ENCODE assay signal across 10 cellular contexts in genomic region chr10:100970914-100971811, GRCh38. TPM values are rescaled to one million over a fixed set of nuclear protein-coding genes. Genes with fewer than 3 reads are reported as not detected.
A peak's percentile ranks its signal among the peaks of the same experiment; 100 is the strongest.
DNase-seq lines count a peak whose midpoint lies in the region; ATAC-seq, FAIRE-seq and TF ChIP-seq lines count a peak whose summit lies in the region.
"Had no signal": no experiment of that assay in that cellular context is flagged by ENCODE, and none has a peak within 500 bp of the region (broad histone marks: within the 10 kb centered on the region; RNA-seq: fewer than 3 reads in every experiment).

No MANE protein-coding gene starts in this region.

- intact Hi-C loops in HCT116 (cut with micrococcal nuclease), result no loop called here
- intact Hi-C loops in body of pancreas (cut with DNase I), result no loop called here
- intact Hi-C loops in spleen (cut with DNase I; ENCODE audit: low total_unique reads), result no loop called here

- ATAC-seq in HCT116 (no peak), body of pancreas (peak; percentile 75), lung (ENCODE audit: insufficient read depth, low FRiP score) (peak; percentile 52), GM18873 (IDR thresholded peaks at IDR 0.05; ENCODE audit: low FRiP score, unreplicated experiment) (no peak), HG02571 (IDR thresholded peaks at IDR 0.05; ENCODE audit: unreplicated experiment) (no peak)

- no peak for TF ChIP-seq RAD21 in HCT116 (IDR thresholded peaks at IDR 0.05; ENCODE audit: low read depth)

- no peaks in the 10 kb centered on the region for H4K20me1 ChIP-seq in HCT116 (ENCODE audit: insufficient read depth)

- no peak for FAIRE-seq in H54 (lab: Jason Lieb, UNC)

- no peaks in the 10 kb centered on the region for H3K27me3 ChIP-seq in HCT116 (ENCODE audit: insufficient read depth, low read length)
- H3K27me3 ChIP-seq in body of pancreas, result no peaks in the 10 kb centered on the region
- H3K27me3 ChIP-seq in lung (ENCODE audit: control insufficient read depth, insufficient read depth), result no peaks in the 10 kb centered on the region
- H3K27me3 ChIP-seq in spleen (replicated peaks in 1 of 7), result peaks cover 0 to 16% (median 0%) of the 10 kb centered on the region in 7 donors

- H3K9ac ChIP-seq in HCT116 (ENCODE audit: low read length), result no peak overlapping the region; the same call in 1 of the 2 replicates

- H3K36me3 ChIP-seq in HCT116 (ENCODE audit: control insufficient read depth in 1 of 2, insufficient read depth in 2 of 2, low read length in 2 of 2), result peaks cover 0 to 4% of the 10 kb centered on the region in 2 experiments; a peak in 2 of 4 replicates
- H3K36me3 ChIP-seq in body of pancreas (replicated peaks in 1 of 2; ENCODE audit: insufficient read depth in 1 of 2, low read depth in 2 of 2), result no peaks in the 10 kb centered on the region
- H3K36me3 ChIP-seq in lung (ENCODE audit: control insufficient read depth in 2 of 2, insufficient read depth in 2 of 2, low read length in 2 of 2), result peaks cover 0 to 2% of the 10 kb centered on the region in 2 donors
- H3K36me3 ChIP-seq in spleen, result peaks cover 0 to 10% (median under 1%) of the 10 kb centered on the region in 6 donors

- CTCF ChIA-PET in HCT116 (lab: Charles Lee), result no interaction called here

- H2AFZ ChIP-seq in HCT116 (ENCODE audit: low read depth, low read length, poor library complexity, severe bottlenecking), result no peak overlapping the region

- TF ChIP-seq POLR2A in HCT116 (IDR thresholded peaks at IDR 0.05; ENCODE audit: borderline replicate concordance, extremely low read depth, insufficient read depth, insufficient read length) (no peak), body of pancreas (IDR thresholded peaks at IDR 0.05) (peak in 1 of 3 donors; percentile 5), spleen (IDR thresholded peaks at IDR 0.05) (no peak), H54 (IDR thresholded peaks at IDR 0.05; ENCODE audit: low read depth, low read length) (no peak)

- RAD21 ChIA-PET in HCT116 (lab: Charles Lee; ENCODE audit: low non-redundant PET in 1 of 2, low total read pairs in 2 of 2, uncharacterized antibody in 2 of 2, unreplicated experiment in 2 of 2), result no interaction called here

- no peaks in the 10 kb centered on the region for H3K9me2 ChIP-seq in HCT116 (ENCODE audit: insufficient read depth)

- POLR2A ChIA-PET in HCT116 (lab: Charles Lee), result interaction anchor here (0.7 kb wide), 1 partner anchor 14 kb away, joined by 3 read pairs; no protein-coding TSS in a partner anchor

- DNase-seq in HCT116 (ENCODE audit: low read depth, low spot score) (no peak), body of pancreas (peak; percentile 55 to 79 (median 70)), lung (ENCODE audit: low spot score) (no peak), spleen (peak; percentile 29), H54 (ENCODE audit: insufficient read length, low spot score) (no peak), NCI-H446 (lab: John Stamatoyannopoulos, UW) (no peak)
- DNase-seq: activated gamma-delta T cell treated with Interleukin-2 at 50 U/mL for 16 hours, SHP77 had no signal

- TF ChIP-seq CTCF in HCT116 (IDR thresholded peaks at IDR 0.05 in 2 of 3, conservative IDR thresholded peaks at IDR 0.05 in 1 of 3; ENCODE audit: borderline replicate concordance in 1 of 3, insufficient read depth in 1 of 3, low read depth in 2 of 3, low read length in 2 of 3) (no peak), body of pancreas (IDR thresholded peaks at IDR 0.05) (peak in 3 of 7 experiments; percentile 20 to 28 (median 22)), lung (IDR thresholded peaks at IDR 0.05; ENCODE audit: control extremely low read depth, extremely low read depth) (no peak), spleen (IDR thresholded peaks at IDR 0.05 in 8 of 11, conservative IDR thresholded peaks at IDR 0.05 in 3 of 11) (no peak)

- H3K4me3 ChIP-seq in HCT116 (replicated peaks in 1 of 2; ENCODE audit: low read depth in 1 of 2, low read length in 2 of 2) (no peak overlapping the region), body of pancreas (no peak overlapping the region), lung (no peak overlapping the region), spleen (no peak overlapping the region)

- H3K4me2 ChIP-seq in HCT116 (ENCODE audit: low read length), result peak overlapping the region; percentile 98

- 21 to 22% methylated on average over 4 of the region's 4 CpGs for WGBS in body of pancreas, 2 donors
- 64 to 87% methylated on average over 4 of the region's 4 CpGs for WGBS in lung, 2 donors
- 79 to 86% (median 85%) methylated on average over 4 of the region's 4 CpGs for WGBS in spleen, 5 donors

- no peaks in the 10 kb centered on the region for H3K79me2 ChIP-seq in HCT116 (ENCODE audit: insufficient read depth, low read length)

- H3K4me1 ChIP-seq in HCT116 (ENCODE audit: control insufficient read depth in 1 of 2, insufficient read depth in 2 of 2, low read length in 2 of 2), result peaks cover 7 to 32% of the 10 kb centered on the region in 2 experiments; a peak in 3 of 4 replicates
- H3K4me1 ChIP-seq in body of pancreas, result peaks cover 55% of the 10 kb centered on the region
- peaks cover 0 to 7% of the 10 kb centered on the region in 2 donors for H3K4me1 ChIP-seq in lung (ENCODE audit: control insufficient read depth in 2 of 2, insufficient read depth in 2 of 2, low read length in 2 of 2)
- H3K4me1 ChIP-seq in spleen, result peaks cover 6 to 23% (median 16%) of the 10 kb centered on the region in 6 donors

- H3K9me3 ChIP-seq in HCT116 (ENCODE audit: control insufficient read depth in 1 of 2, insufficient read depth in 1 of 2, low read depth in 1 of 2, low read length in 2 of 2), result no peaks in the 10 kb centered on the region
- H3K9me3 ChIP-seq in body of pancreas, result no peaks in the 10 kb centered on the region
- no peaks in the 10 kb centered on the region for H3K9me3 ChIP-seq in lung (ENCODE audit: control insufficient read depth in 2 of 2, insufficient read depth in 1 of 2, low read length in 1 of 2)
- no peaks in the 10 kb centered on the region for H3K9me3 ChIP-seq in spleen

- peak overlapping the region; percentile 6; the same call in 1 of the 2 replicates for H3K27ac ChIP-seq in HCT116 (ENCODE audit: low read depth, low read length)
- peak overlapping the region; percentile 50 to 87 (median 74) for H3K27ac ChIP-seq in body of pancreas
- H3K27ac ChIP-seq in lung (ENCODE audit: low read depth in 1 of 2, low read length in 1 of 2), result no peak overlapping the region
- no peak overlapping the region for H3K27ac ChIP-seq in spleen

- no TSS peak for BruUV-seq in HCT116 (replicated peaks; lab: Mats Ljungman, UMichigan)

TF ChIP-seq in HCT116, 20 proteins besides CTCF, POLR2A, EP300 and RAD21 (continues in another document):
- TF ChIP-seq EZH2 (IDR thresholded peaks at IDR 0.05) (no peak), YY1 (IDR thresholded peaks at IDR 0.05; ENCODE audit: extremely low read depth, insufficient replicate concordance, low read depth, low read length) (no peak), REST (IDR thresholded peaks at IDR 0.05; ENCODE audit: low read depth) (no peak), POLR2AphosphoS5 (IDR thresholded peaks at IDR 0.05; ENCODE audit: low read depth, low read length) (no peak)

RNA-seq across cellular contexts. Expression of gene SEMA4G, which starts 1.9 kb away (rescaled TPM):
- total RNA-seq in HCT116 (2021; ENCODE audit: unreplicated experiment), result 29.4 TPM
- 31.8 and 34.3 TPM in 2 replicates for polyA plus RNA-seq in HCT116 (2012)
- 10 to 100 TPM; 10.5 to 12.5 TPM for total RNA-seq in body of pancreas
- 1 to 10 TPM; 3.0 to 7.4 TPM for total RNA-seq in lung
- polyA plus RNA-seq in lung, result 1 to 10 TPM; 1.2 to 2.5 TPM
- total RNA-seq in spleen, result 1 to 10 TPM in 5 of 7 donors, under 1 TPM in 2; 0.46 to 2.8 (median 1.1) TPM
- polyA plus RNA-seq in spleen, result under 1 TPM; 0.52 to 0.83 (median 0.74) TPM

RNA-seq across cellular contexts. Expression of gene MRPL43, which starts 16.1 kb away (rescaled TPM):
- 136 TPM for total RNA-seq in HCT116 (2021; ENCODE audit: unreplicated experiment)
- 153 and 159 TPM in 2 replicates for polyA plus RNA-seq in HCT116 (2012)
- 10 to 100 TPM; 53.7 to 90.5 TPM for total RNA-seq in body of pancreas
- 10 to 100 TPM; 43.6 to 74.4 TPM for total RNA-seq in lung
- 100 to 1,000 TPM in 1 of 2 donors, 10 to 100 TPM in 1; 94.6 to 105 TPM for polyA plus RNA-seq in lung
- total RNA-seq in spleen, result 10 to 100 TPM; 38.3 to 55.9 (median 48.4) TPM
- polyA plus RNA-seq in spleen, result 10 to 100 TPM; 70.4 to 92.4 (median 79.1) TPM

RNA-seq across cellular contexts. Expression of gene TWNK, which starts 16.2 kb away (rescaled TPM):
- total RNA-seq in HCT116 (2021; ENCODE audit: unreplicated experiment) (42.1 TPM), body of pancreas (1 to 10 TPM; 1.8 to 2.3 TPM), lung (1 to 10 TPM; 3.9 to 6.8 TPM), spleen (1 to 10 TPM; 5.6 to 9.4 (median 8.5) TPM)
- 39.7 and 42.4 TPM in 2 replicates for polyA plus RNA-seq in HCT116 (2012)
- polyA plus RNA-seq in lung (1 to 10 TPM; 4.4 to 8.3 TPM), spleen (1 to 10 TPM; 7.4 to 9.9 (median 7.9) TPM)

RNA-seq across cellular contexts. Expression of gene LZTS2, which starts 28.4 kb away (rescaled TPM):
- total RNA-seq in HCT116 (2021; ENCODE audit: unreplicated experiment) (93.0 TPM), body of pancreas (10 to 100 TPM; 29.7 to 38.4 TPM), lung (10 to 100 TPM; 53.2 to 58.0 TPM), spleen (10 to 100 TPM; 40.9 to 76.6 (median 56.9) TPM)
- 75.6 and 78.8 TPM in 2 replicates for polyA plus RNA-seq in HCT116 (2012)
- polyA plus RNA-seq in lung (10 to 100 TPM; 44.5 to 76.8 TPM), spleen (10 to 100 TPM; 21.8 to 55.3 (median 25.9) TPM)

RNA-seq across cellular contexts. Expression of gene SLF2, which starts 58.4 kb away (rescaled TPM):
- total RNA-seq in HCT116 (2021; ENCODE audit: unreplicated experiment), result 43.0 TPM
- polyA plus RNA-seq in HCT116 (2012), result 9.5 and 12.3 TPM in 2 replicates
- total RNA-seq in body of pancreas, result 10 to 100 TPM; 16.2 to 26.7 TPM
- 10 to 100 TPM; 30.1 to 60.0 TPM for total RNA-seq in lung
- 10 to 100 TPM in 1 of 2 donors, 1 to 10 TPM in 1; 7.1 to 13.5 TPM for polyA plus RNA-seq in lung
- 10 to 100 TPM; 33.5 to 90.9 (median 66.5) TPM for total RNA-seq in spleen
- 10 to 100 TPM; 11.5 to 16.9 (median 14.5) TPM for polyA plus RNA-seq in spleen

Comparison
In these comparisons a context has a peak if more than half of its experiments do, and no peak if none do; other contexts are left out.
1. ATAC-seq: peak in body of pancreas (single experiment) and lung (single experiment); none in HCT116 (single experiment), GM18873 (single experiment) and HG02571 (single experiment).
2. DNase-seq: peak in body of pancreas (4 of 4) and spleen (single experiment); none in HCT116 (single experiment), lung (single experiment), H54 (single experiment) and NCI-H446 (0 of 2).
3. H3K27ac ChIP-seq: peak in HCT116 (single experiment) and body of pancreas (4 of 4); none in lung (0 of 2) and spleen (0 of 8).